In genomic region chr1:209412036-209412435, GRCh38 we compare ENCODE assay signal across 11 cellular contexts.
A peak's percentile ranks its signal among the peaks of the same experiment; 100 is the strongest.
DNase-seq lines count a peak whose midpoint lies in the region; ATAC-seq and TF ChIP-seq lines count a peak whose summit lies in the region.
"Had no signal": no experiment of that assay in that cellular context is flagged by ENCODE, and none has a peak within 500 bp of the region (broad histone marks: within the 10 kb centered on the region; RNA-seq: fewer than 3 reads in every experiment).

No MANE protein-coding gene starts in this region.

- CTCF ChIA-PET in HEK293T (lab: Yijun Ruan, JAX): no interaction called here

- POLR2A ChIA-PET in HEK293T (lab: Yijun Ruan, JAX): no interaction called here

- no peak for ATAC-seq in GM18909 (IDR thresholded peaks at IDR 0.05; ENCODE audit: poor library complexity, unreplicated experiment)
- ATAC-seq: activated CD4-positive, alpha-beta T cell treated with anti-CD3 and anti-CD28 coated beads for 36 hours; T-cell had no signal

- peak overlapping the region; percentile 31 to 90 (median 80) for H3K27ac Mint-ChIP-seq in brain
- H3K27ac Mint-ChIP-seq: activated CD4-positive, alpha-beta T cell treated with anti-CD3 and anti-CD28 coated beads for 36 hours; T-cell had no signal

- no peaks in the 10 kb centered on the region for H3K9me2 ChIP-seq in hepatocyte (replicated peaks; ENCODE audit: insufficient read depth)

- no peaks in the 10 kb centered on the region for H3K36me3 ChIP-seq in hepatocyte (replicated peaks; ENCODE audit: insufficient read depth, low read depth)

- H3K9me3 ChIP-seq in hepatocyte (ENCODE audit: low read depth): no peaks in the 10 kb centered on the region

- H3K27me3 ChIP-seq in hepatocyte: no peaks in the 10 kb centered on the region

- TF ChIP-seq CTCF in brain (conservative IDR thresholded peaks at IDR 0.05) (no peak), hepatocyte (IDR thresholded peaks at IDR 0.05; ENCODE audit: poor library complexity) (no peak)

- H3K36me3 Mint-ChIP-seq in brain: no peaks in the 10 kb centered on the region
- H3K36me3 Mint-ChIP-seq: T-cell had no signal

- H3K79me2 ChIP-seq in hepatocyte: no peaks in the 10 kb centered on the region

- peaks cover 27% of the 10 kb centered on the region for H3K4me1 Mint-ChIP-seq in brain
- H3K4me1 Mint-ChIP-seq: activated CD4-positive, alpha-beta T cell treated with anti-CD3 and anti-CD28 coated beads for 36 hours; T-cell had no signal

- H3K27ac ChIP-seq in hepatocyte (peak overlapping the region; percentile 42), substantia nigra (ENCODE audit: low read depth, low read length, poor library complexity, severe bottlenecking) (peak overlapping the region; percentile 9)
- H3K27ac ChIP-seq: KMS-11 had no signal

- H4K20me1 ChIP-seq in hepatocyte (ENCODE audit: insufficient read depth, poor library complexity, severe bottlenecking): no peaks in the 10 kb centered on the region

- no peak overlapping the region for H2AFZ ChIP-seq in hepatocyte

- DNase-seq in HCEC 1CT: peak; percentile 25
- no peak for DNase-seq in hepatocyte (ENCODE audit: low spot score)
- DNase-seq in substantia nigra (lab: John Stamatoyannopoulos, UW): no peak
- DNase-seq in HEK293T (ENCODE audit: extremely low spot score): no peak
- no peak for DNase-seq in NCI-H2107 (lab: John Stamatoyannopoulos, UW)
- DNase-seq: activated CD4-positive, alpha-beta T cell treated with anti-CD3 and anti-CD28 coated beads for 36 hours; NCI-H1930; T-cell had no signal

- no peak overlapping the region for H3K4me2 ChIP-seq in hepatocyte
- H3K4me2 ChIP-seq: KMS-11 had no signal

- H3K27me3 Mint-ChIP-seq in brain: peaks cover 4% of the 10 kb centered on the region

- H3K4me1 ChIP-seq in hepatocyte (ENCODE audit: insufficient read depth): peaks cover 9% of the 10 kb centered on the region

- no peak overlapping the region for H3K4me3 Mint-ChIP-seq in brain
- H3K4me3 Mint-ChIP-seq: activated CD4-positive, alpha-beta T cell treated with anti-CD3 and anti-CD28 coated beads for 36 hours; T-cell had no signal

- H3K4me3 ChIP-seq in hepatocyte: no peak overlapping the region

- no peaks in the 10 kb centered on the region for H3K9me3 Mint-ChIP-seq in brain
- H3K9me3 Mint-ChIP-seq: T-cell had no signal

TF ChIP-seq in HEK293T, 16 proteins besides CTCF, POLR2A, EP300 and RAD21:
- TF ChIP-seq ARNT (IDR thresholded peaks at IDR 0.05): no peak
- no peak for TF ChIP-seq SUZ12 (IDR thresholded peaks at IDR 0.05)
- TF ChIP-seq FOXK2 (IDR thresholded peaks at IDR 0.05): no peak
- TF ChIP-seq FOXM1 (IDR thresholded peaks at IDR 0.05; ENCODE audit: borderline replicate concordance): no peak
- TF ChIP-seq LEF1 (IDR thresholded peaks at IDR 0.05; ENCODE audit: borderline replicate concordance): no peak
- no peak for TF ChIP-seq ZNF384 (IDR thresholded peaks at IDR 0.05)
- no peak for TF ChIP-seq PKNOX1 (IDR thresholded peaks at IDR 0.05)
- TF ChIP-seq L3MBTL2 (conservative IDR thresholded peaks at IDR 0.05): no peak
- TF ChIP-seq CTBP1 (IDR thresholded peaks at IDR 0.05; ENCODE audit: borderline replicate concordance): no peak
- TF ChIP-seq NFRKB (IDR thresholded peaks at IDR 0.05): no peak
- no peak for TF ChIP-seq HDGF (IDR thresholded peaks at IDR 0.05; ENCODE audit: borderline replicate concordance)
- TF ChIP-seq TARDBP (IDR thresholded peaks at IDR 0.05): no peak
